Comparison of ENCODE assay signal across 26 cellular contexts in the genomic region with DNA sequence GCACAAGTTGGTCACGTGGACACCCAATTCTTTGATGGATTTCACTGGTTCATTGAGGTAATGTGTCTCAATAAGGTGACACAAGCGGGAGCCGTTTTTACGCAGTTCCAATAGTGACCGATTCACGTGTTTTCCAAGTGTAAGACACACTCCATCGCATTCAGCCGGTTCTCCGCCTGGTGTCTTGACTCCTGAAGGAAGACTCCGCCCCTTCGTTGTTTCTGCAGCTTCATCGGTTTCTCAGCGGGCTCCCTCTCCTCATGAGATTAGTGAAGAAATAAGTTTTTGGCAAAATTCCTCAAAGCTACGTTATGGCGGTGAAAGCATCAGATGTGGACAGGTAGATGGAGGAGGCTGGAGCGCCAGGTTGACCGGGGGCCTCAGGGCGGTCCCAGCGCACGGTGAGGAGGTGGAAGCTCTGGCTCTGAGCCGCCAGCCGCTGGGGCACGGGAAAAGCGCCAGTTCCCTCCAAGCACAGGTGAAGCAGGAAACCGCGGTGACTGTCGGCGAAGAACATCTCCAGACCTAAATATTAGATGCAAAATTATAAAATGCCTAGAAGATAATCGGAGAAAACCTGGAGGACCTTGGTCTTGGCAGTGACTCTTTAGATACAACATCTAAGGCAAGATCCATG. TPM values are rescaled to one million over a fixed set of nuclear protein-coding genes. Genes with fewer than 3 reads are reported as not detected.
DNase-seq lines count a peak whose midpoint lies in the region; ATAC-seq and TF ChIP-seq lines count a peak whose summit lies in the region.
"Had no signal": no experiment of that assay in that cellular context is flagged by ENCODE, and none has a peak within 500 bp of the region (broad histone marks: within the 10 kb centered on the region; RNA-seq: fewer than 3 reads in every experiment).

No MANE protein-coding gene starts in this region.

- no peak for ATAC-seq in activated CD8-positive, alpha-beta memory T cell treated with anti-CD3 and anti-CD28 coated beads, Interleukin-2, amount 10 ng/mL, durations not matched to agents 7 days and 5 days
- no peak for ATAC-seq in CD8-positive, alpha-beta T cell
- no peak for ATAC-seq in activated CD8-positive, alpha-beta T cell treated with anti-CD3 and anti-CD28 coated beads, Interleukin-2, amount 10 ng/mL, durations not matched to agents 7 days and 5 days
- ATAC-seq in foreskin keratinocyte = peak; percentile 11
- ATAC-seq: left lung had no signal

- peak overlapping the region; percentile 48 for H3K4me3 Mint-ChIP-seq in activated CD8-positive, alpha-beta memory T cell treated with anti-CD3 and anti-CD28 coated beads, Interleukin-2, amount 10 ng/mL, durations not matched to agents 7 days and 5 days
- H3K4me3 Mint-ChIP-seq in CD8-positive, alpha-beta T cell = peak overlapping the region; percentile 58
- peak overlapping the region; percentile 6 for H3K4me3 Mint-ChIP-seq in activated CD8-positive, alpha-beta T cell treated with anti-CD3 and anti-CD28 coated beads, Interleukin-2, amount 10 ng/mL, durations not matched to agents 7 days and 5 days
- H3K4me3 Mint-ChIP-seq: H9 had no signal

- H3K4me1 Mint-ChIP-seq in activated CD8-positive, alpha-beta memory T cell treated with anti-CD3 and anti-CD28 coated beads, Interleukin-2, amount 10 ng/mL, durations not matched to agents 7 days and 5 days = peaks cover 58% of the 10 kb centered on the region
- H3K4me1 Mint-ChIP-seq in CD8-positive, alpha-beta T cell (ENCODE audit: low read depth) = peaks cover 56% of the 10 kb centered on the region
- H3K4me1 Mint-ChIP-seq in activated CD8-positive, alpha-beta T cell treated with anti-CD3 and anti-CD28 coated beads, Interleukin-2, amount 10 ng/mL, durations not matched to agents 7 days and 5 days (ENCODE audit: low read depth) = peaks cover 53% of the 10 kb centered on the region

- intact Hi-C loops in CD8-positive, alpha-beta T cell (cut with DNase I, micrococcal nuclease) = no loop called here

- no peak for DNase-seq in activated CD8-positive, alpha-beta memory T cell treated with anti-CD3 and anti-CD28 coated beads, Interleukin-2, amount 10 ng/mL, durations not matched to agents 7 days and 5 days
- DNase-seq in activated CD8-positive, alpha-beta memory T cell treated with anti-CD3 and anti-CD28 coated beads, Interleukin-2, amount 50 U/mL, for 4 hours = no peak
- no peak for DNase-seq in CD8-positive, alpha-beta T cell
- no peak for DNase-seq in activated CD8-positive, alpha-beta T cell treated with anti-CD3 and anti-CD28 coated beads, Interleukin-2, amount 10 ng/mL, durations not matched to agents 7 days and 5 days
- DNase-seq in foreskin keratinocyte (no peak), WERI-Rb-1 (no peak), occipital lobe (lab: John Stamatoyannopoulos, UW) (no peak)
- DNase-seq in stimulated activated CD4-positive, alpha-beta T cell treated with anti-CD3 and anti-CD28 coated beads, Interleukin-4, amount 100 ng/mL, for 1 hour = no peak
- DNase-seq: activated effector memory CD4-positive, alpha-beta T cell treated with anti-CD3 and anti-CD28 coated beads, Interleukin-2, amount 50 U/mL, for 16 hours; anterior cingulate cortex; EL; H9; hypothalamus; Karpas-422; left lung; NCI-H2171; NCI-H526 treated with DMSO at 0.1 percent for 48 hours; small intestine; stimulated activated CD4-positive, alpha-beta T cell treated with anti-CD3 and anti-CD28 coated beads, Interleukin-2, amount 100 ng/mL, for 24 hours; T-helper 9 cell; testis had no signal

- POLR2A ChIA-PET in CD8-positive, alpha-beta T cell (lab: Charles Lee) = interaction anchor here (1.4 kb wide), 1 partner anchor 21 kb away, joined by 3 read pairs; the partner anchor contains the start of gene CD2
- POLR2A ChIA-PET in activated CD8-positive, alpha-beta T cell treated with anti-CD3 and anti-CD28 coated beads, Interleukin-2, amount 10 ng/mL, durations not matched to agents 7 days and 5 days (lab: Charles Lee) = interaction anchor here (1.0 to 17.2 kb wide), 2 partner anchors 11 to 30 kb away, joined by 5 to 377 read pairs; no protein-coding TSS in a partner anchor

- no peak overlapping the region for H3K4me3 ChIP-seq in CD8-positive, alpha-beta T cell (ENCODE audit: low read depth, low read length)
- H3K4me3 ChIP-seq in WERI-Rb-1 (ENCODE audit: low read depth, low read length) = no peak overlapping the region
- H3K4me3 ChIP-seq: BLaER1, cardiac muscle cell, left lung, SK-N-MC had no signal

- H3K36me3 ChIP-seq in CD8-positive, alpha-beta T cell (ENCODE audit: insufficient read depth, low read length) = no peaks in the 10 kb centered on the region
- H3K36me3 ChIP-seq in WERI-Rb-1 = no peaks in the 10 kb centered on the region
- H3K36me3 ChIP-seq: BLaER1, cardiac muscle cell, left lung had no signal

- peaks cover 41% of the 10 kb centered on the region for H3K4me1 ChIP-seq in CD8-positive, alpha-beta T cell (ENCODE audit: insufficient read depth, low read length)
- H3K4me1 ChIP-seq in foreskin keratinocyte = peaks cover 7% of the 10 kb centered on the region
- H3K4me1 ChIP-seq: testis had no signal

- H3K27ac ChIP-seq in CD8-positive, alpha-beta T cell (ENCODE audit: low read depth, low read length) = no peak overlapping the region
- H3K27ac ChIP-seq in foreskin keratinocyte = no peak overlapping the region
- no peak overlapping the region for H3K27ac ChIP-seq in WERI-Rb-1
- H3K27ac ChIP-seq: BLaER1, cardiac muscle cell, left lung, SK-N-MC, testis had no signal

- peaks cover 2% of the 10 kb centered on the region for H3K9me3 Mint-ChIP-seq in activated CD8-positive, alpha-beta memory T cell treated with anti-CD3 and anti-CD28 coated beads, Interleukin-2, amount 10 ng/mL, durations not matched to agents 7 days and 5 days (ENCODE audit: low read depth)
- H3K9me3 Mint-ChIP-seq in CD8-positive, alpha-beta T cell = peaks cover 7% of the 10 kb centered on the region
- H3K9me3 Mint-ChIP-seq in activated CD8-positive, alpha-beta T cell treated with anti-CD3 and anti-CD28 coated beads, Interleukin-2, amount 10 ng/mL, durations not matched to agents 7 days and 5 days (ENCODE audit: insufficient read depth) = peaks cover 15% of the 10 kb centered on the region

- H3K27me3 Mint-ChIP-seq in activated CD8-positive, alpha-beta memory T cell treated with anti-CD3 and anti-CD28 coated beads, Interleukin-2, amount 10 ng/mL, durations not matched to agents 7 days and 5 days = no peaks in the 10 kb centered on the region
- no peaks in the 10 kb centered on the region for H3K27me3 Mint-ChIP-seq in CD8-positive, alpha-beta T cell (ENCODE audit: low read depth)
- H3K27me3 Mint-ChIP-seq in activated CD8-positive, alpha-beta T cell treated with anti-CD3 and anti-CD28 coated beads, Interleukin-2, amount 10 ng/mL, durations not matched to agents 7 days and 5 days (ENCODE audit: low read depth) = no peaks in the 10 kb centered on the region

- H3K27me3 ChIP-seq in CD8-positive, alpha-beta T cell (ENCODE audit: insufficient read depth, low read length) = no peaks in the 10 kb centered on the region
- H3K27me3 ChIP-seq in foreskin keratinocyte (no peaks in the 10 kb centered on the region), WERI-Rb-1 (ENCODE audit: insufficient read depth, low read depth, severe bottlenecking) (no peaks in the 10 kb centered on the region)
- H3K27me3 ChIP-seq: BLaER1, cardiac muscle cell, left lung, testis had no signal

- H3K36me3 Mint-ChIP-seq in activated CD8-positive, alpha-beta memory T cell treated with anti-CD3 and anti-CD28 coated beads, Interleukin-2, amount 10 ng/mL, durations not matched to agents 7 days and 5 days = peaks cover 42% of the 10 kb centered on the region
- peaks cover 5% of the 10 kb centered on the region for H3K36me3 Mint-ChIP-seq in CD8-positive, alpha-beta T cell
- peaks cover 45% of the 10 kb centered on the region for H3K36me3 Mint-ChIP-seq in activated CD8-positive, alpha-beta T cell treated with anti-CD3 and anti-CD28 coated beads, Interleukin-2, amount 10 ng/mL, durations not matched to agents 7 days and 5 days (ENCODE audit: low read depth)

- TF ChIP-seq CTCF in CD8-positive, alpha-beta T cell (IDR thresholded peaks at IDR 0.05) = no peak
- TF ChIP-seq CTCF in foreskin keratinocyte (conservative IDR thresholded peaks at IDR 0.05) (no peak), WERI-Rb-1 (IDR thresholded peaks at IDR 0.05; ENCODE audit: low read depth, low read length) (no peak)

- no peaks in the 10 kb centered on the region for H3K9me3 ChIP-seq in CD8-positive, alpha-beta T cell (ENCODE audit: low read length)
- H3K9me3 ChIP-seq in WERI-Rb-1 (ENCODE audit: severe bottlenecking) = no peaks in the 10 kb centered on the region
- H3K9me3 ChIP-seq: left lung, testis had no signal

- peak overlapping the region; percentile 44 for H3K27ac Mint-ChIP-seq in activated CD8-positive, alpha-beta memory T cell treated with anti-CD3 and anti-CD28 coated beads, Interleukin-2, amount 10 ng/mL, durations not matched to agents 7 days and 5 days
- peak overlapping the region; percentile 32 for H3K27ac Mint-ChIP-seq in CD8-positive, alpha-beta T cell
- H3K27ac Mint-ChIP-seq in activated CD8-positive, alpha-beta T cell treated with anti-CD3 and anti-CD28 coated beads, Interleukin-2, amount 10 ng/mL, durations not matched to agents 7 days and 5 days = no peak overlapping the region
- H3K27ac Mint-ChIP-seq: H9 had no signal

- CTCF ChIA-PET in activated CD8-positive, alpha-beta memory T cell treated with anti-CD3 and anti-CD28 coated beads, Interleukin-2, amount 10 ng/mL, durations not matched to agents 7 days and 5 days (lab: Charles Lee) = interaction anchor here (0.8 to 2.0 kb wide), 4 partner anchors 9 to 106 kb away, joined by 3 to 6 read pairs (median 4); no protein-coding TSS in a partner anchor
- CTCF ChIA-PET in CD8-positive, alpha-beta T cell (lab: Charles Lee) = interaction anchor here (1.0 to 16.1 kb wide), 2 partner anchors 11 to 32 kb away, joined by 3 to 203 read pairs; no protein-coding TSS in a partner anchor
- CTCF ChIA-PET in activated CD8-positive, alpha-beta T cell treated with anti-CD3 and anti-CD28 coated beads, Interleukin-2, amount 10 ng/mL, durations not matched to agents 7 days and 5 days (lab: Charles Lee) = interaction anchor here (15.2 kb wide), 1 partner anchor 40 kb away, joined by 229 read pairs; no protein-coding TSS in a partner anchor

RNA-seq across cellular contexts. Expression of gene CD2, which starts 21.0 kb away (rescaled TPM):
- 100 to 1,000 TPM; 278 to 444 TPM for total RNA-seq in activated CD8-positive, alpha-beta memory T cell treated with anti-CD3 and anti-CD28 coated beads, Interleukin-2, amount 10 ng/mL, durations not matched to agents 7 days and 5 days
- total RNA-seq in CD8-positive, alpha-beta T cell = 100 to 1,000 TPM in 1 of 2 experiments, 10 to 100 TPM in 1; 97.8 to 102 TPM
- 100 to 1,000 TPM; 186 to 189 TPM for total RNA-seq in activated CD8-positive, alpha-beta T cell treated with anti-CD3 and anti-CD28 coated beads, Interleukin-2, amount 10 ng/mL, durations not matched to agents 7 days and 5 days
- total RNA-seq in foreskin keratinocyte (not detected in 2 replicates), occipital lobe (not detected)
- polyA plus RNA-seq in foreskin keratinocyte = not detected in 2 replicates
- total RNA-seq: cardiac muscle cell, H9, renal cortical epithelial cell, RPMI7951 had no signal
- polyA plus RNA-seq: cardiac muscle cell had no signal

Comparison
In these comparisons a context has a peak if more than half of its experiments do, and no peak if none do; other contexts are left out.
1. H3K4me3 Mint-ChIP-seq: peak in every context shown above with its lines; median percentile 58 in CD8-positive, alpha-beta T cell; 48 in activated CD8-positive, alpha-beta memory T cell treated with anti-CD3 and anti-CD28 coated beads, Interleukin-2, amount 10 ng/mL, durations not matched to agents 7 days and 5 days; 6 in activated CD8-positive, alpha-beta T cell treated with anti-CD3 and anti-CD28 coated beads, Interleukin-2, amount 10 ng/mL, durations not matched to agents 7 days and 5 days.
2. RNA of gene CD2, which starts 21.0 kb away (total RNA-seq): 278 to 444 TPM in activated CD8-positive, alpha-beta memory T cell treated with anti-CD3 and anti-CD28 coated beads, Interleukin-2, amount 10 ng/mL, durations not matched to agents 7 days and 5 days, 186 to 189 TPM in activated CD8-positive, alpha-beta T cell treated with anti-CD3 and anti-CD28 coated beads, Interleukin-2, amount 10 ng/mL, durations not matched to agents 7 days and 5 days and 97.8 to 102 TPM in CD8-positive, alpha-beta T cell; not detected in foreskin keratinocyte and not detected in occipital lobe (single experiment); every median in the first group is over 10 times any median in the second.